2 cellular contexts compared by ENCODE assay signal in the genomic region with DNA sequence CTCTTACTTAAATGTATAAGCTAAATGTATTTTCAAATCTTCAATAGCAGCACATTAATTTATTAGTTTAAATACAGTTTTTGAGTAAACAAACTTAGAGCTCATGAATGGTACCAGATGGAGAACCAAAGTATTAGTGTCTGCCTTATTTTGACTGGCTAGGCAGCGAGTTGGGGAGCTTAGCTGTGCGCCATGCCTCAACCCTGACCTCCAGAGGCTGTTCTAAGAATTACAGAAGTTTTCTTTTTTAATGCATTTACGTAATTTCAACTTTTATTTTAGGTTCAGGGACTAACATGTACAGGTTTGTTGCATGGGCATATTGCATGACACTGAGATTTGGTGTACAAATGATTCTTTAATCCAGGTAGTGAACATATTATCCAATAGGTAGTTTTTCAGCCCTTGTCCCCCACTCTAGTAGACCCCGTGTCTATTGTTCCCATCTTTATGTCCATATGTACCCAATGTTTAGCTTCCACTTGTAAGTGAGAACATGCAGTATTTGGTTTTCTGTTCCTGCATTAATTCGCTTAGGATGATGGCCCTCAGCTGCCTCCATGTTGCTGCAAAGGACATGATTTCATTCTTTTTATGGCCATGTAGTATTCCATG.
TF ChIP-seq lines count a peak whose summit lies in the region.

No MANE protein-coding gene starts in this region.

TF ChIP-seq in GM23338, 12 proteins besides CTCF, POLR2A, EP300 and RAD21 (continues in another document):
- TF ChIP-seq, protein P1, sequence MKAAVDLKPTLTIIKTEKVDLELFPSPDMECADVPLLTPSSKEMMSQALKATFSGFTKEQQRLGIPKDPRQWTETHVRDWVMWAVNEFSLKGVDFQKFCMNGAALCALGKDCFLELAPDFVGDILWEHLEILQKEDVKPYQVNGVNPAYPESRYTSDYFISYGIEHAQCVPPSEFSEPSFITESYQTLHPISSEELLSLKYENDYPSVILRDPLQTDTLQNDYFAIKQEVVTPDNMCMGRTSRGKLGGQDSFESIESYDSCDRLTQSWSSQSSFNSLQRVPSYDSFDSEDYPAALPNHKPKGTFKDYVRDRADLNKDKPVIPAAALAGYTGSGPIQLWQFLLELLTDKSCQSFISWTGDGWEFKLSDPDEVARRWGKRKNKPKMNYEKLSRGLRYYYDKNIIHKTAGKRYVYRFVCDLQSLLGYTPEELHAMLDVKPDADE (IDR thresholded peaks at IDR 0.05): no peak
- TF ChIP-seq STAT1 (IDR thresholded peaks at IDR 0.05; ENCODE audit: unreplicated experiment) (no peak), ZNF331 (CRISPR knock-in tag; IDR thresholded peaks at IDR 0.05; ENCODE audit: low read depth) (no peak), NANOG (IDR thresholded peaks at IDR 0.05; ENCODE audit: borderline replicate concordance) (no peak), REST (IDR thresholded peaks at IDR 0.05; ENCODE audit: unreplicated experiment) (no peak), POLR2AphosphoS5 (IDR thresholded peaks at IDR 0.05; ENCODE audit: low read depth) (no peak), CREB1 (CRISPR knock-in tag; IDR thresholded peaks at IDR 0.05; ENCODE audit: low read depth) (no peak), EZH2phosphoT487 (IDR thresholded peaks at IDR 0.05; ENCODE audit: unreplicated experiment) (no peak), EZH2 (IDR thresholded peaks at IDR 0.05; ENCODE audit: low read depth, unreplicated experiment) (no peak)

TF ChIP-seq in WTC11, 78 proteins besides CTCF, POLR2A, EP300 and RAD21 (continued from another document):
- no peak for TF ChIP-seq HMGXB4 (CRISPR knock-in tag; IDR thresholded peaks at IDR 0.05)
- no peak for TF ChIP-seq ZNF425 (CRISPR knock-in tag; conservative IDR thresholded peaks at IDR 0.05)
- no peak for TF ChIP-seq TEAD4 (CRISPR knock-in tag; IDR thresholded peaks at IDR 0.05)
- no peak for TF ChIP-seq ZNF317 (CRISPR knock-in tag; IDR thresholded peaks at IDR 0.05; ENCODE audit: borderline replicate concordance, low read depth)
- TF ChIP-seq TCF7 (CRISPR knock-in tag; IDR thresholded peaks at IDR 0.05; ENCODE audit: low read depth): no peak
